1 cellular context compared by ENCODE assay signal in the genomic region with DNA sequence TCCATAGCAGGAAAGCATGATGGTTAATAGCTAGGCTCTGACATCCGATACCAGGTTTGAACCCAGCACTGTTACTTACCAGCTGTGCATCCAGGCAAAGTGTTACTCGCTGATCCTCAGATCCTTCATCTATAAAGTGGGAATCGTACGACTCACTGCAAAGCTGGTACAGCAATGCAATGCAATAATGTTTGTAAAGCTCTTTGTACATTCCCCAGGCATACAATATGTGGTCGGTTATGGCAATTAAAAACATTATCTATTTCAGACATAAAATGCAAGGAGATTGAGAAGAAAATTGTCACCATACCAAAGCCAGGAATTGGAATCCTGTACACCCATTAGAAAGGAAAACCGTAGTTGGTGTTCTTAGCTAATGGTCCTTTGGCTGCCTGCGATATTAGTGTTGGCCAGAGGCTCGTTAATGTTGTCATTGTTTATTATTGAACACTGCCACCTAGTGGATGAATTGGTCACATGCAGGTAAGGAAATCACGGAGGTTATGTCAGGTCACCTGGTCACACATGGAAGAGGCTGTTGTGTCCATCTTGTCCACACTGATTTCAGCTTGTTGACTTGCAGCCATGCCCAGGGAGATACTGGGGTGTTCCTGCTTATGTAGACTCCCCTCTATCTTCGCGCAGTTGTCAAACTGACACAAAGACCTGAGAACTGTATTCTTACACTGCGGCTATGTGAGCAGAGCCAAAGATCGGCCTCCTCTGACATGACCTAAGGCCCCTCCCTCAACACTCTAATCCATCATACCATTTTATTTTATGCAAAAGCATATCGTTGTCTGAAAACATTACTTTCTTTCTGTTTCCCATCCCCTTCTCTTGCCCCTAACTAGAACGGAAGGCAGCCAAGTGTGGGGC.
TF ChIP-seq lines count a peak whose summit lies in the region.

No MANE protein-coding gene starts in this region.

TF ChIP-seq in HEK293, 187 proteins besides CTCF, POLR2A, EP300 and RAD21 (continued from another document):
- TF ChIP-seq, protein P1, sequence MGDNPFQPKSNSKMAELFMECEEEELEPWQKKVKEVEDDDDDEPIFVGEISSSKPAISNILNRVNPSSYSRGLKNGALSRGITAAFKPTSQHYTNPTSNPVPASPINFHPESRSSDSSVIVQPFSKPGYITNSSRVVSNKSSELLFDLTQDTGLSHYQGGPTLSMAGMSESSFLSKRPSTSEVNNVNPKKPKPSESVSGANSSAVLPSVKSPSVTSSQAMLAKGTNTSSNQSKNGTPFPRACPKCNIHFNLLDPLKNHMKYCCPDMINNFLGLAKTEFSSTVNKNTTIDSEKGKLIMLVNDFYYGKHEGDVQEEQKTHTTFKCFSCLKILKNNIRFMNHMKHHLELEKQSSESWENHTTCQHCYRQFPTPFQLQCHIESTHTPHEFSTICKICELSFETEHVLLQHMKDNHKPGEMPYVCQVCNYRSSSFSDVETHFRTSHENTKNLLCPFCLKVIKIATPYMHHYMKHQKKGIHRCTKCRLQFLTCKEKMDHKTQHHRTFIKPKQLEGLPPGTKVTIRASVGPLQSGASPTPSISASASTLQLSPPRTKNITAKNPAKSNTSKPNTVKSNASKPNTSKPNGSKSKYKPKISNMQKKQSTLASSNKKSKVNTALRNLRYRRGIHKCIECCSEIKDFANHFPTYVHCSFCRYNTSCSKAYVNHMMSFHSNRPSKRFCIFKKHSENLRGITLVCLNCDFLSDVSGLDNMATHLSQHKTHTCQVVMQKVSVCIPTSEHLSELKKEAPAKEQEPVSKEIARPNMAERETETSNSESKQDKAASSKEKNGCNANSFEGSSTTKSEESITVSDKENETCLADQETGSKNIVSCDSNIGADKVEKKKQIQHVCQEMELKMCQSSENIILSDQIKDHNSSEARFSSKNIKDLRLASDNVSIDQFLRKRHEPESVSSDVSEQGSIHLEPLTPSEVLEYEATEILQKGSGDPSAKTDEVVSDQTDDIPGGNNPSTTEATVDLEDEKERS (tag by site-specific recombination; IDR thresholded peaks at IDR 0.05), result no peak
